In genomic region chr6:52307900-52308372, GRCh38 we compare ENCODE assay signal across 10 cellular contexts. TPM values are rescaled to one million over a fixed set of nuclear protein-coding genes. Genes with fewer than 3 reads are reported as not detected.
DNase-seq lines count a peak whose midpoint lies in the region; ATAC-seq and TF ChIP-seq lines count a peak whose summit lies in the region.
"Had no signal": no experiment of that assay in that cellular context is flagged by ENCODE, and none has a peak within 500 bp of the region (broad histone marks: within the 10 kb centered on the region; RNA-seq: fewer than 3 reads in every experiment).

No MANE protein-coding gene starts in this region.

- peak overlapping the region; percentile 83 for H3K4me3 Mint-ChIP-seq in activated naive CD4-positive, alpha-beta T cell treated with anti-CD3 and anti-CD28 coated beads, Interleukin-2, amount 50 U/mL, for 24 hours
- no peak overlapping the region for H3K4me3 Mint-ChIP-seq in type B pancreatic cell

- H3K27ac ChIP-seq in SU-DHL-6 (ENCODE audit: low read depth, low read length): peak overlapping the region; percentile 94

- no peak for DNase-seq in activated naive CD4-positive, alpha-beta T cell treated with anti-CD3 and anti-CD28 coated beads, Interleukin-2, amount 50 U/mL, for 16 hours
- DNase-seq in islet precursor cell (peak; percentile 29), type B pancreatic cell (ENCODE audit: extremely low spot score, unreplicated experiment) (no peak), glomerular visceral epithelial cell (ENCODE audit: extremely low spot score) (no peak), cerebellar cortex (ENCODE audit: low spot score) (no peak)
- DNase-seq: NCI-H526; stimulated activated naive CD4-positive, alpha-beta T cell treated with Interleukin-2 at 50 U/mL for 16 hours had no signal

- no peaks in the 10 kb centered on the region for H3K27me3 ChIP-seq in SU-DHL-6 (ENCODE audit: low read length)

- no peak for TF ChIP-seq CTCF in SU-DHL-6 (IDR thresholded peaks at IDR 0.05; ENCODE audit: insufficient read depth, low read length, poor library complexity, severe bottlenecking)
- no peak for TF ChIP-seq CTCF in type B pancreatic cell (conservative IDR thresholded peaks at IDR 0.05)

- peak overlapping the region; percentile 50 for H2AFZ ChIP-seq in SU-DHL-6 (ENCODE audit: low read depth, low read length, severe bottlenecking)

- peaks cover 40% of the 10 kb centered on the region for H3F3A ChIP-seq in SU-DHL-6 (ENCODE audit: insufficient read depth)

- peaks cover 88% of the 10 kb centered on the region for H3K4me1 Mint-ChIP-seq in activated naive CD4-positive, alpha-beta T cell treated with anti-CD3 and anti-CD28 coated beads, Interleukin-2, amount 50 U/mL, for 24 hours
- H3K4me1 Mint-ChIP-seq in type B pancreatic cell (ENCODE audit: unreplicated experiment): peaks cover 38% of the 10 kb centered on the region

- H3K36me3 Mint-ChIP-seq in activated naive CD4-positive, alpha-beta T cell treated with anti-CD3 and anti-CD28 coated beads, Interleukin-2, amount 50 U/mL, for 24 hours: peaks cover 2% of the 10 kb centered on the region
- H3K36me3 Mint-ChIP-seq in type B pancreatic cell: no peaks in the 10 kb centered on the region

- H3K27me3 Mint-ChIP-seq in activated naive CD4-positive, alpha-beta T cell treated with anti-CD3 and anti-CD28 coated beads, Interleukin-2, amount 50 U/mL, for 24 hours: no peaks in the 10 kb centered on the region
- H3K27me3 Mint-ChIP-seq in type B pancreatic cell: no peaks in the 10 kb centered on the region

- H3K9ac ChIP-seq in SU-DHL-6 (ENCODE audit: low read length): peak overlapping the region; percentile 40

- H3K4me2 ChIP-seq in SU-DHL-6 (ENCODE audit: low read depth, low read length, poor library complexity, severe bottlenecking): peak overlapping the region; percentile 65

- no peaks in the 10 kb centered on the region for H4K20me1 ChIP-seq in SU-DHL-6 (ENCODE audit: low read depth, low read length)

- H3K9me2 ChIP-seq in SU-DHL-6 (replicated peaks; ENCODE audit: insufficient read depth, low read length): no peaks in the 10 kb centered on the region

- H3K36me3 ChIP-seq in SU-DHL-6 (ENCODE audit: low read length): no peaks in the 10 kb centered on the region

- peak overlapping the region; percentile 98 for H3K27ac Mint-ChIP-seq in activated naive CD4-positive, alpha-beta T cell treated with anti-CD3 and anti-CD28 coated beads, Interleukin-2, amount 50 U/mL, for 24 hours
- peak overlapping the region; percentile 80 for H3K27ac Mint-ChIP-seq in type B pancreatic cell

- H3K9me3 ChIP-seq in SU-DHL-6 (ENCODE audit: insufficient read depth, low read length): no peaks in the 10 kb centered on the region

- H3K79me2 ChIP-seq in SU-DHL-6 (ENCODE audit: insufficient read depth, low read length): no peaks in the 10 kb centered on the region

- H3K9me3 Mint-ChIP-seq in activated naive CD4-positive, alpha-beta T cell treated with anti-CD3 and anti-CD28 coated beads, Interleukin-2, amount 50 U/mL, for 24 hours: no peaks in the 10 kb centered on the region
- no peaks in the 10 kb centered on the region for H3K9me3 Mint-ChIP-seq in type B pancreatic cell

- no peak for ATAC-seq in HG02840 (IDR thresholded peaks at IDR 0.05; ENCODE audit: low FRiP score, unreplicated experiment)

- H3K4me3 ChIP-seq in SU-DHL-6 (ENCODE audit: insufficient read depth, low read length, poor library complexity, severe bottlenecking): peak overlapping the region; percentile 47

RNA-seq across cellular contexts. Expression of gene MCM3, which starts 23.4 kb away (rescaled TPM):
- 68.2 and 122 TPM in 2 replicates for total RNA-seq in type B pancreatic cell (ENCODE audit: low replicate concordance)

RNA-seq across cellular contexts. Expression of gene PAQR8, which starts 54.0 kb away (rescaled TPM):
- 17.6 and 21.2 TPM in 2 replicates for total RNA-seq in type B pancreatic cell (ENCODE audit: low replicate concordance)
